14 cellular contexts compared by ENCODE assay signal in the genomic region with DNA sequence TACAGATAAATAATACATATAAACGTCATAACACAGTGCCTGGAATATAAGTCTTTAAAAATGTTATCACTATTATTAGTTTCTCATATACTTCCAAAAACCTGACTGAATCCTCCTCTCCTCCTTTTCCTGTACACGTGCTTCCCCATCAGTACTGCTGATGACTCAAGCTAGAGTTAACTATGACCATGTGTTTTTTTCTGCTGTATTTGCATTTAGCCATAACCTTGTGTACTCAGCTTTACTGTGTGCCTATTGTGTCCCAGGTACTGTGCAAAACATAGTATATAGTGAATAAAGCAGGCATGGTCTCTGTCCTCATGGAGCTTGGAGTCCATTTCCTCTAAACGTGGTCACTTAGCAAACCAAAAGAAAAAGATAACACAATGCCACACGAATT. TPM values are rescaled to one million over a fixed set of nuclear protein-coding genes. Genes with fewer than 3 reads are reported as not detected.
DNase-seq lines count a peak whose midpoint lies in the region; ATAC-seq, FAIRE-seq and TF ChIP-seq lines count a peak whose summit lies in the region.
"Had no signal": no experiment of that assay in that cellular context is flagged by ENCODE, and none has a peak within 500 bp of the region (broad histone marks: within the 10 kb centered on the region; RNA-seq: fewer than 3 reads in every experiment).

No MANE protein-coding gene starts in this region.

- POLR2A ChIA-PET in BJ (lab: Charles Lee) = no interaction called here

- FAIRE-seq in bronchial epithelial cell (lab: Jason Lieb, UNC) = no peak
- FAIRE-seq: GM12878, urothelium cell line had no signal

- ATAC-seq in left lung (peak; percentile 47), HG03108 (IDR thresholded peaks at IDR 0.05; ENCODE audit: unreplicated experiment) (no peak), GM18502 (IDR thresholded peaks at IDR 0.05; ENCODE audit: poor library complexity, unreplicated experiment) (no peak), HG03520 (IDR thresholded peaks at IDR 0.05; ENCODE audit: unreplicated experiment) (no peak)
- ATAC-seq: GM12878 had no signal

- H3K9me2 ChIP-seq in MM.1S (replicated peaks; ENCODE audit: insufficient read depth, low read length) = no peaks in the 10 kb centered on the region

- H3K27me3 ChIP-seq in BJ (ENCODE audit: control insufficient read depth, insufficient read depth, low read length) (no peaks in the 10 kb centered on the region), bronchial epithelial cell (ENCODE audit: control insufficient read depth, insufficient read depth, low read length) (no peaks in the 10 kb centered on the region), left lung (no peaks in the 10 kb centered on the region), MM.1S (replicated peaks; ENCODE audit: insufficient read depth, low read length) (no peaks in the 10 kb centered on the region)
- H3K27me3 ChIP-seq: sigmoid colon had no signal

- H3F3A ChIP-seq in MM.1S (ENCODE audit: insufficient read depth, low read length) = 0 out of 2 replicates have a peak, but pooled peaks cover 5% of the 10 kb centered on the region

- TF ChIP-seq CTCF in BJ (IDR thresholded peaks at IDR 0.05; ENCODE audit: insufficient read depth, low read depth, low read length) = no peak
- no peak for TF ChIP-seq CTCF in bronchial epithelial cell (IDR thresholded peaks at IDR 0.05; ENCODE audit: insufficient read depth, low read length, severe bottlenecking)
- no peak for TF ChIP-seq CTCF in left lung (IDR thresholded peaks at IDR 0.05)
- no peak for TF ChIP-seq CTCF in MM.1S (IDR thresholded peaks at IDR 0.05; ENCODE audit: low read length)

- H3K4me1 ChIP-seq in left lung = peaks cover 0 to 2% of the 10 kb centered on the region in 2 donors
- peaks cover 15% of the 10 kb centered on the region for H3K4me1 ChIP-seq in MM.1S (ENCODE audit: low read length)

- H3K36me3 ChIP-seq in BJ (ENCODE audit: control insufficient read depth, insufficient read depth, low read length) (no peaks in the 10 kb centered on the region), bronchial epithelial cell (ENCODE audit: control insufficient read depth, insufficient read depth, low read length) (no peaks in the 10 kb centered on the region), left lung (no peaks in the 10 kb centered on the region), MM.1S (replicated peaks; ENCODE audit: insufficient read depth, low read length) (no peaks in the 10 kb centered on the region)
- H3K36me3 ChIP-seq: sigmoid colon had no signal

- CTCF ChIA-PET in BJ (lab: Yijun Ruan, JAX) = no interaction called here

- H3K9ac ChIP-seq in MM.1S (ENCODE audit: low read length) = no peak overlapping the region

- H3K4me2 ChIP-seq in MM.1S (ENCODE audit: low read depth, low read length) = no peak overlapping the region

- H3K9me3 ChIP-seq in left lung (no peaks in the 10 kb centered on the region), MM.1S (replicated peaks; ENCODE audit: insufficient read depth, low read length) (no peaks in the 10 kb centered on the region)
- H3K9me3 ChIP-seq: sigmoid colon had no signal

- intact Hi-C loops in left lung (cut with DNase I) = no loop called here

- no peaks in the 10 kb centered on the region for H4K20me1 ChIP-seq in MM.1S (ENCODE audit: insufficient read depth, low read length)

- H3K4me3 ChIP-seq in BJ (ENCODE audit: low read depth, low read length) (no peak overlapping the region), bronchial epithelial cell (ENCODE audit: low read depth, low read length) (no peak overlapping the region), left lung (no peak overlapping the region), MM.1S (ENCODE audit: low read length) (no peak overlapping the region)
- H3K4me3 ChIP-seq: GM12878, sigmoid colon had no signal

- H3K27ac ChIP-seq in left lung (no peak overlapping the region), MM.1S (ENCODE audit: low read length) (no peak overlapping the region)
- H3K27ac ChIP-seq: sigmoid colon had no signal

- H3K79me2 ChIP-seq in MM.1S (ENCODE audit: low read length) = no peaks in the 10 kb centered on the region

- peak; percentile 28 for DNase-seq in BJ (ENCODE audit: low read depth)
- DNase-seq in LHCN-M2 (ENCODE audit: low read depth) = peak; percentile 61
- peak; percentile 64 for DNase-seq in bronchial epithelial cell (ENCODE audit: low read depth)
- no peak for DNase-seq in left lung
- no peak for DNase-seq in MM.1S
- DNase-seq: activated CD4-positive, alpha-beta memory T cell treated with anti-CD3 and anti-CD28 coated beads for 36 hours; effector CD4-positive, alpha-beta T cell; NK-92 treated with Interleukin-12 subunit alpha and Interleukin-12 subunit beta, amount 100 ng/mL, for 24 hours; sigmoid colon had no signal

- H2AFZ ChIP-seq in MM.1S (ENCODE audit: low read length) = no peak overlapping the region

RNA-seq across cellular contexts. Expression of gene ARHGAP32, which starts 56.5 kb away (rescaled TPM):
- 5.6 and 6.1 TPM in 2 replicates for polyA plus RNA-seq in BJ (2011; rRNA removed)
- 8.9 and 9.4 TPM in 2 replicates for polyA minus RNA-seq in BJ (2011; rRNA and poly(A)+ RNA removed)
- total RNA-seq in LHCN-M2 (2014; rRNA removed) (6.7 and 9.3 TPM in 2 replicates), bronchial epithelial cell (31.9 and 50.8 TPM in 2 replicates), left lung (10 to 100 TPM; 18.1 to 19.8 TPM)
- polyA plus RNA-seq in LHCN-M2 (2012) = 2.2 TPM

Comparison
In these comparisons a context has a peak if more than half of its experiments do, and no peak if none do; other contexts are left out.
1. DNase-seq: peak in BJ (single experiment), LHCN-M2 (single experiment) and bronchial epithelial cell (single experiment); none in left lung (0 of 2) and MM.1S (single experiment).